In genomic region chr7:51085034-51085692, GRCh38 we compare ENCODE assay signal across 28 cellular contexts.
"Had no signal": no experiment of that assay in that cellular context is flagged by ENCODE, and none has a peak within 500 bp of the region (broad histone marks: within the 10 kb centered on the region; RNA-seq: fewer than 3 reads in every experiment).

No MANE protein-coding gene starts in this region.

- H3K27ac ChIP-seq: neutrophil, ovary, parathyroid adenoma, psoas muscle, right lobe of liver, sigmoid colon, stomach, thoracic aorta, thyroid gland, tibial nerve, upper lobe of left lung, vagina had no signal

- H3K4me3 ChIP-seq: ovary, psoas muscle, right lobe of liver, sigmoid colon, stomach, thoracic aorta, thyroid gland, tibial nerve, upper lobe of left lung, vagina had no signal

- DNase-seq: naive thymus-derived CD4-positive, alpha-beta T cell; natural killer cell; nucleus accumbens; ovary; posterior cingulate gyrus; psoas muscle; right cardiac atrium; right lobe of liver; sigmoid colon; small intestine; stimulated activated CD4-positive, alpha-beta T cell treated with anti-CD3 and anti-CD28 coated beads, Interleukin-15, amount 100 ng/mL, for 24 hours; stimulated activated CD4-positive, alpha-beta T cell treated with anti-CD3 and anti-CD28 coated beads, Interleukin-2, amount 100 ng/mL, for 24 hours; stimulated activated CD4-positive, alpha-beta T cell treated with anti-CD3 and anti-CD28 coated beads, Interleukin-2, amount 100 ng/mL, for 48 hours; stimulated activated CD4-positive, alpha-beta T cell treated with anti-CD3 and anti-CD28 coated beads, Interleukin-4, amount 100 ng/mL, for 24 hours; stimulated activated naive B cell treated with anti-CD40 and anti-IgM and Interleukin-4, amounts not matched to agents 10 μg/mL and 1 μg/mL and 100 μg/mL, for 72 hours; stimulated activated naive CD4-positive, alpha-beta T cell treated with Interleukin-2 at 50 U/mL for 16 hours; stomach; thyroid gland; trophoblast cell had no signal

- H3K36me3 Mint-ChIP-seq: naive thymus-derived CD4-positive, alpha-beta T cell; natural killer cell; stimulated activated effector memory CD8-positive, alpha-beta T cell treated with anti-CD3 and anti-CD28 coated beads, Interleukin-12 subunit alpha, Interleukin-12 subunit beta, amount 100 ng/mL, for 72 hours; stimulated activated naive B cell treated with anti-CD40 and anti-IgM and Interleukin-4, amounts not matched to agents 10 μg/mL and 1 μg/mL and 100 μg/mL, for 72 hours had no signal

- H3K36me3 ChIP-seq: neutrophil, ovary, right lobe of liver, sigmoid colon, thoracic aorta, thyroid gland, tibial nerve, upper lobe of left lung, vagina had no signal

- H3K9me3 Mint-ChIP-seq: natural killer cell; nephron; stimulated activated effector memory CD8-positive, alpha-beta T cell treated with anti-CD3 and anti-CD28 coated beads, Interleukin-12 subunit alpha, Interleukin-12 subunit beta, amount 100 ng/mL, for 72 hours had no signal

- H3K27me3 Mint-ChIP-seq: progenitor cell of endocrine pancreas; stimulated activated naive B cell treated with anti-CD40 and anti-IgM and Interleukin-4, amounts not matched to agents 10 μg/mL and 1 μg/mL and 100 μg/mL, for 72 hours had no signal

- H3K4me1 ChIP-seq: parathyroid adenoma, psoas muscle, right lobe of liver, sigmoid colon, stomach, thyroid gland, tibial nerve, upper lobe of left lung, vagina had no signal

- H3K27ac Mint-ChIP-seq: naive thymus-derived CD4-positive, alpha-beta T cell; natural killer cell; nephron; progenitor cell of endocrine pancreas; stimulated activated effector memory CD8-positive, alpha-beta T cell treated with anti-CD3 and anti-CD28 coated beads, Interleukin-12 subunit alpha, Interleukin-12 subunit beta, amount 100 ng/mL, for 72 hours; stimulated activated naive B cell treated with anti-CD40 and anti-IgM and Interleukin-4, amounts not matched to agents 10 μg/mL and 1 μg/mL and 100 μg/mL, for 72 hours had no signal

- H2AFZ ChIP-seq: parathyroid adenoma had no signal

- H3K27me3 ChIP-seq: neutrophil, ovary, right lobe of liver, sigmoid colon, stomach, thyroid gland, tibial nerve, upper lobe of left lung, vagina had no signal

- H3K4me3 Mint-ChIP-seq: naive thymus-derived CD4-positive, alpha-beta T cell; natural killer cell; nephron; stimulated activated effector memory CD8-positive, alpha-beta T cell treated with anti-CD3 and anti-CD28 coated beads, Interleukin-12 subunit alpha, Interleukin-12 subunit beta, amount 100 ng/mL, for 72 hours; stimulated activated naive B cell treated with anti-CD40 and anti-IgM and Interleukin-4, amounts not matched to agents 10 μg/mL and 1 μg/mL and 100 μg/mL, for 72 hours had no signal

- H3K4me1 Mint-ChIP-seq: naive thymus-derived CD4-positive, alpha-beta T cell; natural killer cell; nephron; stimulated activated effector memory CD8-positive, alpha-beta T cell treated with anti-CD3 and anti-CD28 coated beads, Interleukin-12 subunit alpha, Interleukin-12 subunit beta, amount 100 ng/mL, for 72 hours; stimulated activated naive B cell treated with anti-CD40 and anti-IgM and Interleukin-4, amounts not matched to agents 10 μg/mL and 1 μg/mL and 100 μg/mL, for 72 hours had no signal

- ATAC-seq: naive thymus-derived CD4-positive, alpha-beta T cell; natural killer cell; right cardiac atrium; right lobe of liver; stimulated activated effector memory CD8-positive, alpha-beta T cell treated with anti-CD3 and anti-CD28 coated beads, Interleukin-12 subunit alpha, Interleukin-12 subunit beta, amount 100 ng/mL, for 72 hours; stimulated activated naive B cell treated with anti-CD40 and anti-IgM and Interleukin-4, amounts not matched to agents 10 μg/mL and 1 μg/mL and 100 μg/mL, for 72 hours had no signal
